Comparison of ENCODE assay signal across 17 cellular contexts in the genomic region with DNA sequence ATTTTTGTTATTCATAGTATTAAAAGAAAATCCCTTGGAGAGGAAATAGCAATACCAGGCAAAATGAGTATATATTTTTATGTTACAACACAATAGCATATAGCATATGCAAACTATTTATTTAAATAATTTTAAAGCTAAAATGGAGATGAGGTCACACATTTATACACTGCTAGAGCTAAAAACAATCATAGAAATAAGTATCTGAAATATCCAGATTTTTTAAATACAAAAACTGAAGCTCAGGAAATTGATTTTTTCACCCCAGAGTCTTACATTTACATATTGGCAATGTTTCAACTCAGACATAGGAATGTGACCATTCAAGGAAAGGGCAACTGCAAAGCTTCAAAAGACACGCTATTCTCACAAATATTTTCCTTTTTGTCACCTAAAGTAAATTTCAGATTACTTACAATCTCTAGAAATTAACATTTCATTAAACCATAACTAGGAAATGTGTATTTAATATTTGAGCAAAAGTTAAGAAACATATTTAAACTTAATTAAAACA. TPM values are rescaled to one million over a fixed set of nuclear protein-coding genes. Genes with fewer than 3 reads are reported as not detected.
A peak's percentile ranks its signal among the peaks of the same experiment; 100 is the strongest.
DNase-seq lines count a peak whose midpoint lies in the region; ATAC-seq and TF ChIP-seq lines count a peak whose summit lies in the region.
"Had no signal": no experiment of that assay in that cellular context is flagged by ENCODE, and none has a peak within 500 bp of the region (broad histone marks: within the 10 kb centered on the region; RNA-seq: fewer than 3 reads in every experiment).

No MANE protein-coding gene starts in this region.

- no peaks in the 10 kb centered on the region for H3K27me3 Mint-ChIP-seq in CD8-positive, alpha-beta T cell (ENCODE audit: low read depth)
- H3K27me3 Mint-ChIP-seq: CD4-positive, alpha-beta T cell; T-cell had no signal

- H3K27ac Mint-ChIP-seq in CD8-positive, alpha-beta T cell: no peak overlapping the region
- H3K27ac Mint-ChIP-seq: CD4-positive, alpha-beta T cell; stimulated activated naive CD8-positive, alpha-beta T cell treated with anti-CD3 and anti-CD28 coated beads, Interleukin-15, Interleukin-2, amounts not matched to agents 100 ng/mL and 50 ng/mL, for 24 hours; T-cell had no signal

- no peaks in the 10 kb centered on the region for H3K9me2 ChIP-seq in PC-9 (ENCODE audit: insufficient read depth)

- ATAC-seq in left lung: no peak
- ATAC-seq in upper lobe of left lung (ENCODE audit: low FRiP score in 2 of 2): no peak
- ATAC-seq in CD8-positive, alpha-beta T cell: no peak
- ATAC-seq: T-cell had no signal

- no peaks in the 10 kb centered on the region for H3F3A ChIP-seq in PC-9 (ENCODE audit: insufficient read depth, low read depth)

- H3K27me3 ChIP-seq in ascending aorta: no peaks in the 10 kb centered on the region
- H3K27me3 ChIP-seq in left lung: no peaks in the 10 kb centered on the region
- H3K27me3 ChIP-seq in upper lobe of left lung: no peaks in the 10 kb centered on the region
- no peaks in the 10 kb centered on the region for H3K27me3 ChIP-seq in CD8-positive, alpha-beta T cell (ENCODE audit: insufficient read depth, low read length)
- H3K27me3 ChIP-seq in PC-9 (ENCODE audit: insufficient read depth, low read depth): no peaks in the 10 kb centered on the region
- H3K27me3 ChIP-seq: cardiac muscle cell, Peyer's patch had no signal

- TF ChIP-seq EP300 in upper lobe of left lung (IDR thresholded peaks at IDR 0.05): no peak

- H3K9me3 ChIP-seq in ascending aorta: no peaks in the 10 kb centered on the region
- no peaks in the 10 kb centered on the region for H3K9me3 ChIP-seq in left lung
- H3K9me3 ChIP-seq in upper lobe of left lung: no peaks in the 10 kb centered on the region
- H3K9me3 ChIP-seq in CD8-positive, alpha-beta T cell (ENCODE audit: low read length): no peaks in the 10 kb centered on the region
- no peaks in the 10 kb centered on the region; the same call in 1 of the 2 replicates for H3K9me3 ChIP-seq in PC-9 (ENCODE audit: insufficient read depth, low read depth)
- H3K9me3 ChIP-seq: Peyer's patch had no signal

- peaks cover 0 to 8% of the 10 kb centered on the region in 2 donors for H3K4me1 ChIP-seq in ascending aorta
- H3K4me1 ChIP-seq in left lung: peaks cover 47 to 90% of the 10 kb centered on the region in 2 donors
- H3K4me1 ChIP-seq in upper lobe of left lung: peaks cover 41 to 72% (median 58%) of the 10 kb centered on the region in 4 donors
- H3K4me1 ChIP-seq in CD8-positive, alpha-beta T cell (ENCODE audit: insufficient read depth, low read length): no peaks in the 10 kb centered on the region
- no peaks in the 10 kb centered on the region for H3K4me1 ChIP-seq in PC-9 (replicated peaks; ENCODE audit: insufficient read depth)

- peak overlapping the region; percentile 67 to 71 for H3K27ac ChIP-seq in ascending aorta
- peak overlapping the region; percentile 57 to 86 for H3K27ac ChIP-seq in left lung
- H3K27ac ChIP-seq in upper lobe of left lung: peak overlapping the region; percentile 47 to 86 (median 82)
- no peak overlapping the region for H3K27ac ChIP-seq in CD8-positive, alpha-beta T cell (ENCODE audit: low read depth, low read length)
- no peak overlapping the region for H3K27ac ChIP-seq in PC-9
- H3K27ac ChIP-seq: cardiac muscle cell, HL-60, Peyer's patch had no signal

- H3K36me3 Mint-ChIP-seq in CD8-positive, alpha-beta T cell: no peaks in the 10 kb centered on the region
- H3K36me3 Mint-ChIP-seq: T-cell had no signal

- DNase-seq in HT-29 (ENCODE audit: low spot score) (peak; percentile 51), ascending aorta (ENCODE audit: low spot score in 2 of 2) (no peak), left lung (no peak), upper lobe of left lung (no peak), Ammon's horn (ENCODE audit: low spot score) (no peak), PC-9 (no peak)
- DNase-seq in CD8-positive, alpha-beta T cell: no peak
- DNase-seq: activated naive CD4-positive, alpha-beta T cell; CD4-positive, alpha-beta T cell; NCI-H1694 treated with DMSO at 0.1 percent for 48 hours; NCI-H526; nucleus accumbens; T-cell had no signal

- no peaks in the 10 kb centered on the region for H3K79me2 ChIP-seq in PC-9 (ENCODE audit: low read depth)

- WGBS in upper lobe of left lung, 2 donors: 44 to 54% methylated on average over 1 of the region's 1 CpG

- no peak for TF ChIP-seq POLR2A in upper lobe of left lung (IDR thresholded peaks at IDR 0.05)

- no peaks in the 10 kb centered on the region for H3K9me3 Mint-ChIP-seq in CD8-positive, alpha-beta T cell
- H3K9me3 Mint-ChIP-seq: CD4-positive, alpha-beta T cell; stimulated activated naive CD8-positive, alpha-beta T cell treated with anti-CD3 and anti-CD28 coated beads, Interleukin-15, Interleukin-2, amounts not matched to agents 100 ng/mL and 50 ng/mL, for 24 hours; T-cell had no signal

- no peak overlapping the region for H3K4me3 Mint-ChIP-seq in CD8-positive, alpha-beta T cell
- H3K4me3 Mint-ChIP-seq: CD4-positive, alpha-beta T cell; stimulated activated naive CD8-positive, alpha-beta T cell treated with anti-CD3 and anti-CD28 coated beads, Interleukin-15, Interleukin-2, amounts not matched to agents 100 ng/mL and 50 ng/mL, for 24 hours; T-cell had no signal

- CTCF ChIA-PET in CD8-positive, alpha-beta T cell (lab: Charles Lee): no interaction called here
- CTCF ChIA-PET in PC-9 (lab: Charles Lee): interaction anchor here (1.0 kb wide), 1 partner anchor 46 kb away, joined by 3 read pairs; no protein-coding TSS in a partner anchor

- no peaks in the 10 kb centered on the region for H4K20me1 ChIP-seq in PC-9 (ENCODE audit: insufficient read depth)

- H3K4me2 ChIP-seq in PC-9: no peak overlapping the region

- H3K36me3 ChIP-seq in ascending aorta (no peaks in the 10 kb centered on the region), left lung (peaks cover 0 to 9% of the 10 kb centered on the region in 2 donors), upper lobe of left lung (peaks cover 0 to 13% (median 0%) of the 10 kb centered on the region in 4 donors), PC-9 (ENCODE audit: low read depth) (no peaks in the 10 kb centered on the region)
- no peaks in the 10 kb centered on the region for H3K36me3 ChIP-seq in CD8-positive, alpha-beta T cell (ENCODE audit: insufficient read depth, low read length)
- H3K36me3 ChIP-seq: cardiac muscle cell, Peyer's patch had no signal

- H3K4me3 ChIP-seq in ascending aorta: no peak overlapping the region
- no peak overlapping the region for H3K4me3 ChIP-seq in left lung
- no peak overlapping the region for H3K4me3 ChIP-seq in upper lobe of left lung
- H3K4me3 ChIP-seq in CD8-positive, alpha-beta T cell (ENCODE audit: low read depth, low read length): no peak overlapping the region
- H3K4me3 ChIP-seq in PC-9: no peak overlapping the region
- H3K4me3 ChIP-seq: cardiac muscle cell, Peyer's patch had no signal

- TF ChIP-seq CTCF in ascending aorta (IDR thresholded peaks at IDR 0.05) (no peak), left lung (IDR thresholded peaks at IDR 0.05) (no peak), upper lobe of left lung (IDR thresholded peaks at IDR 0.05) (no peak), PC-9 (conservative IDR thresholded peaks at IDR 0.05) (no peak)
- no peak for TF ChIP-seq CTCF in CD8-positive, alpha-beta T cell (IDR thresholded peaks at IDR 0.05)

- intact Hi-C loops in ascending aorta (cut with DNase I): no loop called here
- intact Hi-C loops in left lung (cut with DNase I): no loop called here
- intact Hi-C loops in CD8-positive, alpha-beta T cell (cut with DNase I, micrococcal nuclease): no loop called here
- intact Hi-C loops in PC-9 (cut with micrococcal nuclease; ENCODE audit: unreplicated experiment): loop anchor here (10.0 kb wide), 1 partner anchor 970 kb away; no protein-coding TSS in a partner anchor

- no peaks in the 10 kb centered on the region for H3K4me1 Mint-ChIP-seq in CD8-positive, alpha-beta T cell (ENCODE audit: low read depth)
- H3K4me1 Mint-ChIP-seq: T-cell had no signal

- POLR2A ChIA-PET in CD8-positive, alpha-beta T cell (lab: Charles Lee): no interaction called here
- POLR2A ChIA-PET in PC-9 (lab: Charles Lee; ENCODE audit: unreplicated experiment): interaction anchor here (0.6 to 0.7 kb wide), 2 partner anchors 746 to 933 kb away, joined by 4 to 10 read pairs; partner anchors contain the start of gene GULP1

- H2AFZ ChIP-seq in PC-9: no peak overlapping the region

- no TSS peak for BruUV-seq in PC-9 (replicated peaks; lab: Mats Ljungman, UMichigan)

RNA-seq across cellular contexts. Expression of gene TFPI, which starts 8.9 kb away (rescaled TPM):
- 30.4 and 38.4 TPM in 2 replicates for total RNA-seq in HT-29 (2014; rRNA removed; shearing (Covaris generic))
- total RNA-seq in ascending aorta (85.6 TPM), left lung (100 to 1,000 TPM; 187 to 300 TPM), upper lobe of left lung (100 to 1,000 TPM in 5 of 6 donors, 10 to 100 TPM in 1; 92.3 to 293 (median 243) TPM), PC-9 (2021) (35.5 and 65.7 TPM in 2 replicates)
- not detected for total RNA-seq in CD8-positive, alpha-beta T cell

Comparison
In these comparisons a context has a peak if more than half of its experiments do, and no peak if none do; other contexts are left out.
1. H3K27ac ChIP-seq: peak in ascending aorta (2 of 2), left lung (2 of 2) and upper lobe of left lung (4 of 4); none in CD8-positive, alpha-beta T cell (single experiment) and PC-9 (single experiment).
2. RNA of gene TFPI, which starts 8.9 kb away (total RNA-seq): 187 to 300 TPM in left lung, 92.3 to 293 TPM in upper lobe of left lung, 85.6 TPM in ascending aorta (single experiment), 35.5 to 65.7 TPM in PC-9 and 30.4 to 38.4 TPM in HT-29; not detected in CD8-positive, alpha-beta T cell; every median in the first group is over 10 times any median in the second.